9 cellular contexts compared by ENCODE assay signal in genomic region chr1:20788489-20788795, GRCh38. TPM values are rescaled to one million over a fixed set of nuclear protein-coding genes. Genes with fewer than 3 reads are reported as not detected.
A peak's percentile ranks its signal among the peaks of the same experiment; 100 is the strongest.
DNase-seq lines count a peak whose midpoint lies in the region; ATAC-seq, FAIRE-seq and TF ChIP-seq lines count a peak whose summit lies in the region.
"Had no signal": no experiment of that assay in that cellular context is flagged by ENCODE, and none has a peak within 500 bp of the region (broad histone marks: within the 10 kb centered on the region; RNA-seq: fewer than 3 reads in every experiment).

No MANE protein-coding gene starts in this region.

- no peak for FAIRE-seq in A549 (lab: Jason Lieb, UNC)

- WGBS in A549 (ENCODE audit: missing lambda C conversion rate): 87% methylated on average over 8 of the region's 8 CpGs

- H3K27me3 Mint-ChIP-seq in activated naive CD8-positive, alpha-beta T cell: no peaks in the 10 kb centered on the region
- no peaks in the 10 kb centered on the region for H3K27me3 Mint-ChIP-seq in naive B cell

- no peak for TF ChIP-seq RAD21 in A549 (conservative IDR thresholded peaks at IDR 0.05 in 1 of 2, IDR thresholded peaks at IDR 0.05 in 1 of 2)

- H3K4me3 ChIP-seq in A549: no peak overlapping the region
- peak overlapping the region; percentile 93; the same call in 1 of the 2 replicates for H3K4me3 ChIP-seq in HFF-Myc (replicated peaks; ENCODE audit: low read depth, low read length)

- H3K9me3 Mint-ChIP-seq in activated naive CD8-positive, alpha-beta T cell (ENCODE audit: low read depth): no peaks in the 10 kb centered on the region
- no peaks in the 10 kb centered on the region for H3K9me3 Mint-ChIP-seq in naive B cell

- peak overlapping the region; percentile 95 for H3K4me3 Mint-ChIP-seq in activated naive CD8-positive, alpha-beta T cell
- H3K4me3 Mint-ChIP-seq in naive B cell: peak overlapping the region in 7 of 8 donors; percentile 95 to 98 (median 97)

- H3K27ac Mint-ChIP-seq in activated naive CD8-positive, alpha-beta T cell: peak overlapping the region; percentile 96
- H3K27ac Mint-ChIP-seq in naive B cell: peak overlapping the region in 3 of 6 donors; percentile 12 to 98 (median 90)

- CTCF ChIA-PET in A549 (lab: Yijun Ruan, JAX): interaction anchor here (2.5 to 3.9 kb wide), 2 partner anchors 92 to 407 kb away, joined by 7 to 18 read pairs; no protein-coding TSS in a partner anchor

- H3K36me3 Mint-ChIP-seq in activated naive CD8-positive, alpha-beta T cell: no peaks in the 10 kb centered on the region
- no peaks in the 10 kb centered on the region for H3K36me3 Mint-ChIP-seq in naive B cell

- no peak for DNase-seq in A549 (ENCODE audit: low read depth in 1 of 2, low spot score in 1 of 2)
- no peak for DNase-seq in HFF-Myc (ENCODE audit: extremely low read depth, low read depth)
- DNase-seq in naive B cell: no peak
- no peak for DNase-seq in middle frontal gyrus (ENCODE audit: extremely low spot score, low spot score)
- DNase-seq in superior temporal gyrus (ENCODE audit: extremely low spot score): no peak
- DNase-seq in NCI-H2196 (lab: John Stamatoyannopoulos, UW; ENCODE audit: unreplicated experiment): no peak
- DNase-seq in NCI-H1417 (lab: John Stamatoyannopoulos, UW): no peak
- DNase-seq: amniotic stem cell had no signal

- peaks cover 27% of the 10 kb centered on the region for H3K4me1 Mint-ChIP-seq in activated naive CD8-positive, alpha-beta T cell (ENCODE audit: low read depth)
- H3K4me1 Mint-ChIP-seq in naive B cell: peaks cover 20 to 39% (median 25%) of the 10 kb centered on the region in 3 donors

- no peak for ATAC-seq in A549
- no peak for ATAC-seq in naive B cell (ENCODE audit: low read depth in 2 of 2)

- peak overlapping the region; percentile 91 to 100 for H3K27ac ChIP-seq in A549

- H3K4me1 ChIP-seq in A549: peaks cover 23% of the 10 kb centered on the region

- no peak for TF ChIP-seq EP300 in A549 (IDR thresholded peaks at IDR 0.05)

- TF ChIP-seq CTCF in A549 (IDR thresholded peaks at IDR 0.05): no peak
- TF ChIP-seq CTCF in HFF-Myc (IDR thresholded peaks at IDR 0.05; ENCODE audit: low read depth, low read length, missing control alignments): no peak

- POLR2A ChIA-PET in A549 (lab: Yijun Ruan, JAX): no interaction called here

- H3K4me2 ChIP-seq in A549: peak overlapping the region; percentile 91

- no peak for TF ChIP-seq POLR2A in A549 (IDR thresholded peaks at IDR 0.05; ENCODE audit: low read length)

- H3K9me3 ChIP-seq in A549: no peaks in the 10 kb centered on the region

TF ChIP-seq in A549, 52 proteins besides CTCF, POLR2A, EP300 and RAD21:
- TF ChIP-seq JUNB (IDR thresholded peaks at IDR 0.05) (no peak), HES2 (IDR thresholded peaks at IDR 0.05) (no peak), FOXS1 (CRISPR knock-in tag; IDR thresholded peaks at IDR 0.05) (no peak), FOSB (CRISPR knock-in tag; IDR thresholded peaks at IDR 0.05) (no peak), REST (IDR thresholded peaks at IDR 0.05) (no peak), CEBPB (IDR thresholded peaks at IDR 0.05) (no peak), GATA3 (IDR thresholded peaks at IDR 0.05; ENCODE audit: borderline replicate concordance) (no peak), RARB (CRISPR knock-in tag; IDR thresholded peaks at IDR 0.05) (no peak), RFX5 (IDR thresholded peaks at IDR 0.05) (no peak), ZC3H11A (IDR thresholded peaks at IDR 0.05) (no peak), ZFP36 (IDR thresholded peaks at IDR 0.05; ENCODE audit: borderline replicate concordance, partially characterized antibody) (no peak), USF2 (IDR thresholded peaks at IDR 0.05) (no peak), RNF2 (IDR thresholded peaks at IDR 0.05; ENCODE audit: borderline replicate concordance, low read depth) (no peak), HOXA7 (CRISPR knock-in tag; IDR thresholded peaks at IDR 0.05) (no peak), ELK1 (IDR thresholded peaks at IDR 0.05; ENCODE audit: low read depth, low read length) (no peak), POLR2AphosphoS2 (conservative IDR thresholded peaks at IDR 0.05; ENCODE audit: low read length) (no peak), JUN (IDR thresholded peaks at IDR 0.05) (no peak), HDAC2 (IDR thresholded peaks at IDR 0.05) (no peak), EHF (CRISPR knock-in tag; IDR thresholded peaks at IDR 0.05) (no peak)

RNA-seq across cellular contexts. Expression of gene HP1BP3, which starts 1.3 kb away (rescaled TPM):
- polyA plus RNA-seq in A549 (2011; rRNA removed) (187 and 214 TPM in 2 replicates), A549 (2017; fragmentation: RNase III; extraction: RNeasy Plus Mini Kit Qiagen cat#74134 plus additional on column Dnase treatment) (159 to 181 TPM (median 169 TPM) in 3 replicates), naive B cell (ENCODE audit: low read depth in 6 of 6) (100 to 1,000 TPM; 185 to 291 (median 221) TPM)
- polyA plus RNA-seq in A549 (2012; cell fraction: cytosol; rRNA removed): 152 and 157 TPM in 2 replicates
- polyA plus RNA-seq in A549 (2012; cell fraction: nucleus; rRNA removed): 119 and 131 TPM in 2 replicates
- 61.3 and 73.1 TPM in 2 replicates for polyA minus RNA-seq in A549 (2011; rRNA and poly(A)+ RNA removed)

RNA-seq across cellular contexts. Expression of gene SH2D5, which starts 55.9 kb away (rescaled TPM):
- polyA plus RNA-seq in A549 (2011; rRNA removed) (3.1 and 3.2 TPM in 2 replicates), A549 (2017; fragmentation: RNase III; extraction: RNeasy Plus Mini Kit Qiagen cat#74134 plus additional on column Dnase treatment) (7.2 to 10.3 TPM (median 7.4 TPM) in 3 replicates), naive B cell (ENCODE audit: low read depth in 6 of 6) (not detected)
- polyA plus RNA-seq in A549 (2012; cell fraction: cytosol; rRNA removed): 7.7 and 9.9 TPM in 2 replicates
- 28.9 and 31.5 TPM in 2 replicates for polyA plus RNA-seq in A549 (2012; cell fraction: nucleus; rRNA removed)
- polyA minus RNA-seq in A549 (2011; rRNA and poly(A)+ RNA removed): 1.1 and 3.2 TPM in 2 replicates

Comparison
In these comparisons a context has a peak if more than half of its experiments do, and no peak if none do; other contexts are left out.
1. RNA of gene SH2D5, which starts 55.9 kb away (polyA plus RNA-seq): 3.1 to 31.5 TPM in A549; not detected in naive B cell; every median in the first group is over 4 times any median in the second.